In genomic region chr7:412313-412710, GRCh38 we compare ENCODE assay signal across 1 cellular context.
TF ChIP-seq lines count a peak whose summit lies in the region.

No MANE protein-coding gene starts in this region.

TF ChIP-seq in IMR-90, 13 proteins besides CTCF, POLR2A, EP300 and RAD21:
- TF ChIP-seq CEBPB (IDR thresholded peaks at IDR 0.05; ENCODE audit: low read depth, low read length) (no peak), MAZ (IDR thresholded peaks at IDR 0.05; ENCODE audit: borderline replicate concordance, low read depth, low read length) (no peak), MXI1 (IDR thresholded peaks at IDR 0.05; ENCODE audit: borderline replicate concordance, low read depth, low read length) (no peak), SMC3 (IDR thresholded peaks at IDR 0.05; ENCODE audit: low read depth, low read length) (no peak), RFX5 (IDR thresholded peaks at IDR 0.05; ENCODE audit: low read depth, low read length) (no peak), NFE2L2 (IDR thresholded peaks at IDR 0.05; ENCODE audit: low read depth, low read length) (no peak), MAFK (IDR thresholded peaks at IDR 0.05; ENCODE audit: low read depth, low read length) (no peak)
- TF ChIP-seq, protein P1, sequence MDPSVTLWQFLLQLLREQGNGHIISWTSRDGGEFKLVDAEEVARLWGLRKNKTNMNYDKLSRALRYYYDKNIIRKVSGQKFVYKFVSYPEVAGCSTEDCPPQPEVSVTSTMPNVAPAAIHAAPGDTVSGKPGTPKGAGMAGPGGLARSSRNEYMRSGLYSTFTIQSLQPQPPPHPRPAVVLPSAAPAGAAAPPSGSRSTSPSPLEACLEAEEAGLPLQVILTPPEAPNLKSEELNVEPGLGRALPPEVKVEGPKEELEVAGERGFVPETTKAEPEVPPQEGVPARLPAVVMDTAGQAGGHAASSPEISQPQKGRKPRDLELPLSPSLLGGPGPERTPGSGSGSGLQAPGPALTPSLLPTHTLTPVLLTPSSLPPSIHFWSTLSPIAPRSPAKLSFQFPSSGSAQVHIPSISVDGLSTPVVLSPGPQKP (IDR thresholded peaks at IDR 0.05; ENCODE audit: borderline replicate concordance, low read depth, low read length) = no peak
